8 cellular contexts compared by ENCODE assay signal in genomic region chr21:34885125-34885524, GRCh38.
DNase-seq lines count a peak whose midpoint lies in the region; ATAC-seq and TF ChIP-seq lines count a peak whose summit lies in the region.

No MANE protein-coding gene starts in this region.

- peak overlapping the region in 6 of 8 donors; percentile 94 to 98 (median 96) for H3K27ac ChIP-seq in spleen

- H3K9me3 ChIP-seq in spleen, result no peaks in the 10 kb centered on the region

- DNase-seq in T-helper 1 cell, result no peak
- DNase-seq in T-cell, result no peak
- DNase-seq in fibroblast of peridontal ligament (ENCODE audit: extremely low read depth), result peak; percentile 42
- no peak for DNase-seq in spleen
- DNase-seq in H7, result no peak
- DNase-seq in DMS53 treated with DMSO at 0.1 percent for 48 hours (lab: John Stamatoyannopoulos, UW; ENCODE audit: unreplicated experiment), result no peak

- TF ChIP-seq POLR2A in spleen (IDR thresholded peaks at IDR 0.05), result no peak

- no peak for ATAC-seq in T-cell (replicated peaks in 1 of 4)
- ATAC-seq in GM21717 (IDR thresholded peaks at IDR 0.05; ENCODE audit: unreplicated experiment), result no peak

- peaks cover 0 to 36% (median 6%) of the 10 kb centered on the region in 7 donors for H3K27me3 ChIP-seq in spleen (replicated peaks in 1 of 7)
- peaks cover 61% of the 10 kb centered on the region for H3K27me3 ChIP-seq in H7 (ENCODE audit: control insufficient read depth, insufficient read depth, low read length)

- no peak for TF ChIP-seq CTCF in spleen (IDR thresholded peaks at IDR 0.05 in 8 of 11, conservative IDR thresholded peaks at IDR 0.05 in 3 of 11)

- peaks cover 21 to 90% (median 64%) of the 10 kb centered on the region in 6 donors for H3K4me1 ChIP-seq in spleen

- H3K4me1 Mint-ChIP-seq in T-helper 1 cell treated with Interleukin-12 subunit alpha and Interleukin-12 subunit beta and Interleukin-4 antibody, amounts not matched to agents 30 μg/mL and 1 μg/mL, for 36 hours (ENCODE audit: low read depth), result peaks cover 45% of the 10 kb centered on the region
- H3K4me1 Mint-ChIP-seq in T-cell, result peaks cover 57 to 64% (median 60%) of the 10 kb centered on the region in 3 donors

- intact Hi-C loops in spleen (cut with DNase I; ENCODE audit: low total_unique reads), result loop anchor here (5.0 kb wide), 1 partner anchor 167 kb away; no protein-coding TSS in a partner anchor

- H3K27ac Mint-ChIP-seq in T-helper 1 cell treated with Interleukin-12 subunit alpha and Interleukin-12 subunit beta and Interleukin-4 antibody, amounts not matched to agents 30 μg/mL and 1 μg/mL, for 36 hours, result no peak overlapping the region
- peak overlapping the region in 1 of 2 donors; percentile 6 for H3K27ac Mint-ChIP-seq in T-cell

- peaks cover 0 to 8% (median 2%) of the 10 kb centered on the region in 6 donors for H3K36me3 ChIP-seq in spleen
- H3K36me3 ChIP-seq in H7 (replicated peaks; ENCODE audit: control insufficient read depth, insufficient read depth, low read length), result no peaks in the 10 kb centered on the region

- POLR2A ChIA-PET in T-cell (lab: Charles Lee), result interaction anchor here in 1 of 2 donors (0.8 kb wide), 1 partner anchor 1213 kb away, joined by 3 read pairs; no protein-coding TSS in a partner anchor

- CTCF ChIA-PET in T-cell (lab: Charles Lee), result interaction anchor here in 1 of 2 donors (1.3 to 1.5 kb wide), 2 partner anchors 96 to 515 kb away, joined by 4 to 6 read pairs; no protein-coding TSS in a partner anchor

- H3K4me3 ChIP-seq in spleen, result peak overlapping the region in 6 of 8 donors; percentile 73 to 96 (median 91)
- H3K4me3 ChIP-seq in H7 (ENCODE audit: insufficient read depth, low read depth, low read length), result no peak overlapping the region

- 32 to 51% (median 40%) methylated on average over 6 of the region's 6 CpGs for WGBS in spleen, 5 donors

- H3K4me3 Mint-ChIP-seq in T-helper 1 cell treated with Interleukin-12 subunit alpha and Interleukin-12 subunit beta and Interleukin-4 antibody, amounts not matched to agents 30 μg/mL and 1 μg/mL, for 36 hours, result peak overlapping the region; percentile 94
- H3K4me3 Mint-ChIP-seq in T-cell, result peak overlapping the region; percentile 88 to 98 (median 96)

- peaks cover 28% of the 10 kb centered on the region for H3K36me3 Mint-ChIP-seq in T-helper 1 cell treated with Interleukin-12 subunit alpha and Interleukin-12 subunit beta and Interleukin-4 antibody, amounts not matched to agents 30 μg/mL and 1 μg/mL, for 36 hours (ENCODE audit: low read depth)
- peaks cover 18% of the 10 kb centered on the region for H3K36me3 Mint-ChIP-seq in T-cell

- H3K9me3 Mint-ChIP-seq in T-helper 1 cell treated with Interleukin-12 subunit alpha and Interleukin-12 subunit beta and Interleukin-4 antibody, amounts not matched to agents 30 μg/mL and 1 μg/mL, for 36 hours, result no peaks in the 10 kb centered on the region
- no peaks in the 10 kb centered on the region for H3K9me3 Mint-ChIP-seq in T-cell

- H3K27me3 Mint-ChIP-seq in T-helper 1 cell treated with Interleukin-12 subunit alpha and Interleukin-12 subunit beta and Interleukin-4 antibody, amounts not matched to agents 30 μg/mL and 1 μg/mL, for 36 hours (ENCODE audit: low read depth), result peaks cover 5% of the 10 kb centered on the region
- H3K27me3 Mint-ChIP-seq in T-cell, result no peaks in the 10 kb centered on the region
